8 cellular contexts compared by ENCODE assay signal in genomic region chr13:112968380-112968909, GRCh38. TPM values are rescaled to one million over a fixed set of nuclear protein-coding genes. Genes with fewer than 3 reads are reported as not detected.
DNase-seq lines count a peak whose midpoint lies in the region; ATAC-seq, FAIRE-seq and TF ChIP-seq lines count a peak whose summit lies in the region.

No MANE protein-coding gene starts in this region.

- no peak for FAIRE-seq in H54 (lab: Jason Lieb, UNC)

- DNase-seq in DMS153 treated with DMSO at 0.1 percent for 48 hours (lab: John Stamatoyannopoulos, UW; ENCODE audit: unreplicated experiment) (peak; percentile 81), NCI-H1417 treated with DMSO at 0.1 percent for 48 hours (lab: John Stamatoyannopoulos, UW) (peak; percentile 24), Right ventricle myocardium inferior (ENCODE audit: missing footprints) (no peak), progenitor cell of endocrine pancreas (ENCODE audit: low spot score, unreplicated experiment) (peak; percentile 41), H54 (ENCODE audit: insufficient read length, low spot score) (no peak), dedifferentiated amniotic fluid mesenchymal stem cell (ENCODE audit: extremely low spot score) (no peak)
- DNase-seq in activated CD8-positive, alpha-beta memory T cell treated with anti-CD3 and anti-CD28 coated beads, Interleukin-2, amount 50 U/mL, for 48 hours, result peak; percentile 62

- no peak for TF ChIP-seq POLR2A in H54 (IDR thresholded peaks at IDR 0.05; ENCODE audit: low read depth, low read length)

- peak; percentile 55 for TF ChIP-seq CTCF in progenitor cell of endocrine pancreas (IDR thresholded peaks at IDR 0.05; ENCODE audit: unreplicated experiment)

- H3K4me3 Mint-ChIP-seq in progenitor cell of endocrine pancreas (ENCODE audit: low read depth), result peak overlapping the region; percentile 64

- H3K36me3 Mint-ChIP-seq in progenitor cell of endocrine pancreas (ENCODE audit: insufficient read depth), result no peaks in the 10 kb centered on the region

- H3K27me3 Mint-ChIP-seq in progenitor cell of endocrine pancreas, result no peaks in the 10 kb centered on the region

- intact Hi-C loops in Right ventricle myocardium inferior (cut with DNase I), result no loop called here

- H3K4me1 Mint-ChIP-seq in progenitor cell of endocrine pancreas (ENCODE audit: low read depth), result peaks cover 9% of the 10 kb centered on the region

- ATAC-seq in Right ventricle myocardium inferior (peak; percentile 58), GM18498 (IDR thresholded peaks at IDR 0.05; ENCODE audit: unreplicated experiment) (no peak)

- H3K27ac Mint-ChIP-seq in progenitor cell of endocrine pancreas, result no peak overlapping the region

- H3K9me3 Mint-ChIP-seq in progenitor cell of endocrine pancreas (ENCODE audit: low read depth), result peaks cover 2% of the 10 kb centered on the region

RNA-seq across cellular contexts. Expression of gene MCF2L, which starts 0.6 kb away (rescaled TPM):
- total RNA-seq in Right ventricle myocardium inferior (45.9 TPM), progenitor cell of endocrine pancreas (82.6 and 90.0 TPM in 2 replicates)

Comparison
In these comparisons a context has a peak if more than half of its experiments do, and no peak if none do; other contexts are left out.
1. DNase-seq: peak in DMS153 treated with DMSO at 0.1 percent for 48 hours (single experiment), NCI-H1417 treated with DMSO at 0.1 percent for 48 hours (single experiment), activated CD8-positive, alpha-beta memory T cell treated with anti-CD3 and anti-CD28 coated beads, Interleukin-2, amount 50 U/mL, for 48 hours (single experiment) and progenitor cell of endocrine pancreas (single experiment); none in Right ventricle myocardium inferior (single experiment), H54 (single experiment) and dedifferentiated amniotic fluid mesenchymal stem cell (single experiment).